23 cellular contexts compared by ENCODE assay signal in genomic region chr20:57851786-57852185, GRCh38.
A peak's percentile ranks its signal among the peaks of the same experiment; 100 is the strongest.
DNase-seq lines count a peak whose midpoint lies in the region; ATAC-seq and TF ChIP-seq lines count a peak whose summit lies in the region.
"Had no signal": no experiment of that assay in that cellular context is flagged by ENCODE, and none has a peak within 500 bp of the region (broad histone marks: within the 10 kb centered on the region; RNA-seq: fewer than 3 reads in every experiment).

No MANE protein-coding gene starts in this region.

- ATAC-seq in GM21515 (IDR thresholded peaks at IDR 0.05; ENCODE audit: unreplicated experiment) (no peak), HG03457 (IDR thresholded peaks at IDR 0.05; ENCODE audit: unreplicated experiment) (no peak)
- ATAC-seq: A549, GM12878, SK-N-SH treated with all-trans-retinoic acid at 6 μM for 48 hours had no signal

- no peaks in the 10 kb centered on the region for H3K9me3 ChIP-seq in Karpas-422 (ENCODE audit: low read length)
- H3K9me3 ChIP-seq: A549, BE2C had no signal

- H3K4me3 Mint-ChIP-seq in chondrocyte (ENCODE audit: unreplicated experiment) (no peak overlapping the region), osteocyte (ENCODE audit: unreplicated experiment) (no peak overlapping the region)
- H3K4me3 Mint-ChIP-seq: CD4-positive, CD25-positive, alpha-beta regulatory T cell had no signal

- TF ChIP-seq CTCF in chondrocyte (IDR thresholded peaks at IDR 0.05) (no peak), osteocyte (IDR thresholded peaks at IDR 0.05) (no peak)

- no peaks in the 10 kb centered on the region for H3K4me1 ChIP-seq in Karpas-422 (ENCODE audit: low read length)
- H3K4me1 ChIP-seq: A549 had no signal

- H3K4me2 ChIP-seq in Karpas-422 (ENCODE audit: low read depth, low read length, poor library complexity, severe bottlenecking), result no peak overlapping the region
- H3K4me2 ChIP-seq: A549 had no signal

- H3K27me3 Mint-ChIP-seq in chondrocyte (ENCODE audit: low read depth) (peaks cover 3% of the 10 kb centered on the region), osteocyte (ENCODE audit: unreplicated experiment) (peaks cover 74% of the 10 kb centered on the region)

- H2AFZ ChIP-seq in Karpas-422 (ENCODE audit: low read length), result no peak overlapping the region

- H3K9me2 ChIP-seq in Karpas-422 (replicated peaks; ENCODE audit: insufficient read depth, low read length), result no peaks in the 10 kb centered on the region

- H3K79me2 ChIP-seq in Karpas-422 (ENCODE audit: low read length), result no peaks in the 10 kb centered on the region

- H3K36me3 ChIP-seq in Karpas-422 (ENCODE audit: insufficient read depth, low read length), result no peaks in the 10 kb centered on the region
- H3K36me3 ChIP-seq: BE2C had no signal

- H3K27ac ChIP-seq in Karpas-422 (ENCODE audit: low read length), result no peak overlapping the region

- H3K9me3 Mint-ChIP-seq in chondrocyte (ENCODE audit: low read depth) (peaks cover 2% of the 10 kb centered on the region), osteocyte (ENCODE audit: unreplicated experiment) (no peaks in the 10 kb centered on the region)

- H3K4me1 Mint-ChIP-seq in chondrocyte (ENCODE audit: low read depth), result peaks cover 32% of the 10 kb centered on the region
- H3K4me1 Mint-ChIP-seq in osteocyte (ENCODE audit: unreplicated experiment), result peaks cover 8% of the 10 kb centered on the region
- H3K4me1 Mint-ChIP-seq: CD4-positive, CD25-positive, alpha-beta regulatory T cell had no signal

- no peak overlapping the region for H3K4me3 ChIP-seq in Karpas-422 (ENCODE audit: low read length)
- H3K4me3 ChIP-seq: A549, GM12878 had no signal

- H3K27me3 ChIP-seq in Karpas-422 (ENCODE audit: low read length), result no peaks in the 10 kb centered on the region
- H3K27me3 ChIP-seq: BE2C had no signal

- H3K27ac Mint-ChIP-seq in chondrocyte (ENCODE audit: unreplicated experiment) (peak overlapping the region; percentile 19), osteocyte (ENCODE audit: unreplicated experiment) (no peak overlapping the region)
- H3K27ac Mint-ChIP-seq: CD4-positive, CD25-positive, alpha-beta regulatory T cell had no signal

- DNase-seq in H4 (ENCODE audit: low spot score) (peak; percentile 41), RPMI7951 (ENCODE audit: low read depth) (peak; percentile 90), chondrocyte (ENCODE audit: low spot score) (no peak), osteocyte (ENCODE audit: extremely low spot score, unreplicated experiment) (peak; percentile 2), Karpas-422 (no peak), activated T-cell treated with anti-CD3 and anti-CD28 coated beads for 4 hours (no peak)
- DNase-seq: BE2C; CD4-positive, CD25-positive, alpha-beta regulatory T cell; DMS79 treated with DMSO at 0.1 percent for 48 hours; GOT3; MV-4-11; NCI-H1105 treated with DMSO at 0.1 percent for 48 hours; NCI-H2029 treated with DMSO at 0.1 percent for 48 hours; NCI-H226; NCI-H510A treated with DMSO at 0.1 percent for 48 hours; NCI-H748 treated with DMSO at 0.1 percent for 48 hours; NK-92 treated with Interleukin-12 subunit alpha and Interleukin-12 subunit beta, amount 100 ng/mL, for 24 hours; SIG-M5 had no signal

- H3K36me3 Mint-ChIP-seq in chondrocyte (ENCODE audit: low read depth) (no peaks in the 10 kb centered on the region), osteocyte (ENCODE audit: unreplicated experiment) (no peaks in the 10 kb centered on the region)
- H3K36me3 Mint-ChIP-seq: CD4-positive, CD25-positive, alpha-beta regulatory T cell had no signal

- 0 out of 2 replicates have a peak, but pooled peaks cover 3% of the 10 kb centered on the region for H4K20me1 ChIP-seq in Karpas-422 (ENCODE audit: insufficient read depth, low read depth, low read length)

- no peak overlapping the region for H3K9ac ChIP-seq in Karpas-422 (ENCODE audit: low read length)

Comparison
In these comparisons a context has a peak if more than half of its experiments do, and no peak if none do; other contexts are left out.
1. DNase-seq: peak in H4 (single experiment), RPMI7951 (single experiment) and osteocyte (single experiment); none in chondrocyte (single experiment), Karpas-422 (single experiment) and activated T-cell treated with anti-CD3 and anti-CD28 coated beads for 4 hours (single experiment).